Comparison of ENCODE assay signal across 1 cellular context in genomic region chr16:88077328-88078108, GRCh38.
TF ChIP-seq lines count a peak whose summit lies in the region.

No MANE protein-coding gene starts in this region.

TF ChIP-seq in IMR-90, 13 proteins besides CTCF, POLR2A, EP300 and RAD21:
- TF ChIP-seq CHD1 (IDR thresholded peaks at IDR 0.05; ENCODE audit: low read depth, low read length) (no peak), BHLHE40 (IDR thresholded peaks at IDR 0.05; ENCODE audit: low read depth, low read length) (no peak), SMC3 (IDR thresholded peaks at IDR 0.05; ENCODE audit: low read depth, low read length) (no peak), RCOR1 (IDR thresholded peaks at IDR 0.05; ENCODE audit: insufficient replicate concordance, low read length) (no peak), MAFK (IDR thresholded peaks at IDR 0.05; ENCODE audit: low read depth, low read length) (no peak), CEBPB (IDR thresholded peaks at IDR 0.05; ENCODE audit: low read depth, low read length) (no peak), NFE2L2 (IDR thresholded peaks at IDR 0.05; ENCODE audit: low read depth, low read length) (no peak)
- TF ChIP-seq, protein P1, sequence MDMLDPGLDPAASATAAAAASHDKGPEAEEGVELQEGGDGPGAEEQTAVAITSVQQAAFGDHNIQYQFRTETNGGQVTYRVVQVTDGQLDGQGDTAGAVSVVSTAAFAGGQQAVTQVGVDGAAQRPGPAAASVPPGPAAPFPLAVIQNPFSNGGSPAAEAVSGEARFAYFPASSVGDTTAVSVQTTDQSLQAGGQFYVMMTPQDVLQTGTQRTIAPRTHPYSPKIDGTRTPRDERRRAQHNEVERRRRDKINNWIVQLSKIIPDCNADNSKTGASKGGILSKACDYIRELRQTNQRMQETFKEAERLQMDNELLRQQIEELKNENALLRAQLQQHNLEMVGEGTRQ (IDR thresholded peaks at IDR 0.05; ENCODE audit: low read depth, low read length) = no peak
